ENCODE assay signal across 21 cellular contexts in genomic region chr6:46935687-46936086, GRCh38. TPM values are rescaled to one million over a fixed set of nuclear protein-coding genes. Genes with fewer than 3 reads are reported as not detected.
DNase-seq lines count a peak whose midpoint lies in the region; ATAC-seq, FAIRE-seq and TF ChIP-seq lines count a peak whose summit lies in the region.
"Had no signal": no experiment of that assay in that cellular context is flagged by ENCODE, and none has a peak within 500 bp of the region (broad histone marks: within the 10 kb centered on the region; RNA-seq: fewer than 3 reads in every experiment).

No MANE protein-coding gene starts in this region.

- peak overlapping the region; percentile 10 for H4K8ac ChIP-seq in mesenchymal stem cell (ENCODE audit: low read length)

- H4K91ac ChIP-seq in mesenchymal stem cell (ENCODE audit: low read length): no peak overlapping the region

- H3K9ac ChIP-seq in liver (ENCODE audit: low read depth in 1 of 2, low read length in 2 of 2) (no peak overlapping the region), HepG2 (ENCODE audit: insufficient read depth, low read depth, low read length) (no peak overlapping the region), mesenchymal stem cell (ENCODE audit: low read length) (no peak overlapping the region)
- H3K9ac ChIP-seq: GM23248 had no signal

- H3K9me3 ChIP-seq in liver (ENCODE audit: control insufficient read depth in 4 of 4, low read length in 3 of 4) (no peaks in the 10 kb centered on the region), HepG2 (ENCODE audit: low read length) (no peaks in the 10 kb centered on the region), right atrium auricular region (no peaks in the 10 kb centered on the region), mesenchymal stem cell (ENCODE audit: control insufficient read depth, low read length) (no peaks in the 10 kb centered on the region), A673 (ENCODE audit: low read depth, low read length, poor library complexity, severe bottlenecking) (no peaks in the 10 kb centered on the region)
- H3K9me3 ChIP-seq: A549, pancreas had no signal

- H3K18ac ChIP-seq in mesenchymal stem cell (ENCODE audit: low read depth in 1 of 2, low read length in 2 of 2): peak overlapping the region; percentile 63 to 85

- H3K4me1 ChIP-seq in liver (ENCODE audit: control insufficient read depth in 4 of 4, insufficient read depth in 4 of 4, low read length in 3 of 4) (no peaks in the 10 kb centered on the region), HepG2 (ENCODE audit: insufficient read depth, low read length) (no peaks in the 10 kb centered on the region), right atrium auricular region (peaks cover 0 to 18% of the 10 kb centered on the region in 2 donors), mesenchymal stem cell (ENCODE audit: control insufficient read depth, insufficient read depth, low read depth, low read length) (peaks cover 13% of the 10 kb centered on the region), A673 (ENCODE audit: insufficient read depth, low read length, poor library complexity, severe bottlenecking) (no peaks in the 10 kb centered on the region)

- H3K27ac ChIP-seq in liver (ENCODE audit: low read depth in 1 of 2, low read length in 2 of 2) (no peak overlapping the region), HepG2 (ENCODE audit: extremely low read length, insufficient read depth, low read length) (no peak overlapping the region), right atrium auricular region (peak overlapping the region; percentile 2 to 36), mesenchymal stem cell (ENCODE audit: low read length, poor library complexity, severe bottlenecking) (no peak overlapping the region), A673 (ENCODE audit: low read depth, low read length, poor library complexity, severe bottlenecking) (no peak overlapping the region)
- H3K27ac ChIP-seq: A549, C4-2B, coronary artery, GM23248, pancreas had no signal

- no peak for TF ChIP-seq POLR2A in HepG2 (IDR thresholded peaks at IDR 0.05; ENCODE audit: insufficient read depth in 1 of 2, low read depth in 2 of 2, low read length in 2 of 2)

- intact Hi-C loops in HepG2 (cut with micrococcal nuclease; ENCODE audit: unreplicated experiment): no loop called here
- intact Hi-C loops in A673 (cut with micrococcal nuclease; ENCODE audit: unreplicated experiment): no loop called here

- DNase-seq in HepG2 (ENCODE audit: low spot score) (no peak), right atrium auricular region (ENCODE audit: low spot score) (no peak), mesenchymal stem cell (peak; percentile 42), HuH-7.5 (ENCODE audit: low spot score) (no peak), NCI-H146 (lab: John Stamatoyannopoulos, UW) (no peak), A673 (ENCODE audit: low spot score) (no peak), GM13976 (ENCODE audit: low spot score) (no peak)
- DNase-seq: activated CD4-positive, alpha-beta T cell treated with anti-CD3 and anti-CD28 coated beads for 4 hours; activated CD8-positive, alpha-beta memory T cell treated with anti-CD3 and anti-CD28 coated beads, Interleukin-2, amount 50 U/mL, for 4 hours; activated gamma-delta T cell treated with Interleukin-2 at 50 U/mL for 16 hours; GM23248; NCI-H2107; pancreas; stimulated activated naive CD4-positive, alpha-beta T cell had no signal

- ATAC-seq in HepG2: no peak
- ATAC-seq: A549, K562, pancreas, SK-N-SH treated with all-trans-retinoic acid at 6 μM for 48 hours had no signal

- no peaks in the 10 kb centered on the region for H3K27me3 ChIP-seq in liver (ENCODE audit: control insufficient read depth in 4 of 4, insufficient read depth in 4 of 4, low read length in 3 of 4)
- peaks cover 3 to 32% of the 10 kb centered on the region in 2 experiments; a peak in 4 of 5 replicates for H3K27me3 ChIP-seq in HepG2 (ENCODE audit: control insufficient read depth in 1 of 2, insufficient read depth in 2 of 2, low read length in 2 of 2)
- H3K27me3 ChIP-seq in right atrium auricular region: no peaks in the 10 kb centered on the region
- peaks cover 0 to 16% of the 10 kb centered on the region in 2 experiments for H3K27me3 ChIP-seq in mesenchymal stem cell (ENCODE audit: control insufficient read depth in 1 of 2, insufficient read depth in 1 of 2, low read length in 2 of 2)
- peaks cover 21% of the 10 kb centered on the region for H3K27me3 ChIP-seq in A673 (replicated peaks; ENCODE audit: insufficient read depth, low read depth, low read length, poor library complexity)
- H3K27me3 ChIP-seq: pancreas had no signal

- no peak overlapping the region for H3K4me3 ChIP-seq in liver (ENCODE audit: low read depth in 1 of 3, low read length in 3 of 3)
- H3K4me3 ChIP-seq in HepG2 (replicated peaks in 1 of 3; ENCODE audit: insufficient read depth in 1 of 3, low read depth in 2 of 3, low read length in 3 of 3): no peak overlapping the region
- H3K4me3 ChIP-seq in right atrium auricular region: no peak overlapping the region
- H3K4me3 ChIP-seq in mesenchymal stem cell (ENCODE audit: insufficient read depth in 1 of 2, low read depth in 1 of 2, low read length in 2 of 2): no peak overlapping the region
- no peak overlapping the region for H3K4me3 ChIP-seq in A673 (ENCODE audit: low read depth, low read length, poor library complexity, severe bottlenecking)
- H3K4me3 ChIP-seq: A549, coronary artery, GM23248, K562, pancreas had no signal

- no peak for TF ChIP-seq EP300 in HepG2 (IDR thresholded peaks at IDR 0.05; ENCODE audit: low read depth in 2 of 2, low read length in 2 of 2)
- TF ChIP-seq EP300 in HepG2 (CRISPR knock-in tag; IDR thresholded peaks at IDR 0.05; ENCODE audit: borderline replicate concordance): no peak

- no peak for TF ChIP-seq CTCF in liver (IDR thresholded peaks at IDR 0.05; ENCODE audit: low read depth, low read length, missing input control)
- TF ChIP-seq CTCF in HepG2 (CRISPR knock-in tag; IDR thresholded peaks at IDR 0.05): no peak
- no peak for TF ChIP-seq CTCF in right atrium auricular region (IDR thresholded peaks at IDR 0.05)
- no peak for TF ChIP-seq CTCF in A673 (conservative IDR thresholded peaks at IDR 0.05; ENCODE audit: low read depth, low read length)
- no peak for TF ChIP-seq CTCF in GM13976 (IDR thresholded peaks at IDR 0.05; ENCODE audit: borderline replicate concordance, control extremely low read depth, extremely low read depth, insufficient read depth, missing control alignments)

- FAIRE-seq in HepG2 (lab: Jason Lieb, UNC): no peak
- FAIRE-seq: A549, K562, keratinocyte, pancreas had no signal

- H3K4me2 ChIP-seq in HepG2 (ENCODE audit: low read depth, low read length) (no peak overlapping the region), mesenchymal stem cell (ENCODE audit: low read length, poor library complexity, severe bottlenecking) (no peak overlapping the region)
- H3K4me2 ChIP-seq: A549 had no signal

- H2BK12ac ChIP-seq in mesenchymal stem cell (ENCODE audit: low read length in 2 of 2): peak overlapping the region in 1 of 2 experiments; percentile 80

- no peaks in the 10 kb centered on the region for H3K79me1 ChIP-seq in mesenchymal stem cell (replicated peaks; ENCODE audit: low read length, poor library complexity, severe bottlenecking)

- no peak overlapping the region for H3K4ac ChIP-seq in mesenchymal stem cell (ENCODE audit: low read depth in 1 of 2, low read length in 2 of 2)

- CTCF ChIA-PET in HepG2 (lab: Yijun Ruan, JAX; ENCODE audit: low intra/inter-chr PET ratio, low total read pairs) (no interaction called here), A673 (lab: Charles Lee) (no interaction called here)

- H4K20me1 ChIP-seq in HepG2 (ENCODE audit: insufficient read depth, low read length): no peaks in the 10 kb centered on the region

- H3K36me3 ChIP-seq in liver (ENCODE audit: control insufficient read depth in 4 of 4, insufficient read depth in 3 of 4, low read depth in 1 of 4, low read length in 3 of 4): no peaks in the 10 kb centered on the region
- H3K36me3 ChIP-seq in HepG2 (replicated peaks in 1 of 2; ENCODE audit: control insufficient read depth in 1 of 2, insufficient read depth in 2 of 2, low read length in 2 of 2): no peaks in the 10 kb centered on the region
- no peaks in the 10 kb centered on the region for H3K36me3 ChIP-seq in right atrium auricular region
- H3K36me3 ChIP-seq in mesenchymal stem cell (ENCODE audit: control insufficient read depth in 1 of 2, insufficient read depth in 2 of 2, low read depth in 1 of 2, low read length in 2 of 2): no peaks in the 10 kb centered on the region
- H3K36me3 ChIP-seq in A673 (ENCODE audit: insufficient read depth, low read length, poor library complexity, severe bottlenecking): no peaks in the 10 kb centered on the region
- H3K36me3 ChIP-seq: pancreas had no signal

- H3K14ac ChIP-seq in mesenchymal stem cell (ENCODE audit: low read length in 2 of 2): no peak overlapping the region

- no TSS peak for BruUV-seq in HepG2 (replicated peaks; lab: Mats Ljungman, UMichigan)
- no TSS peak for BruUV-seq in A673 (replicated peaks; lab: Mats Ljungman, UMichigan)

- in situ Hi-C loops in HepG2 (cut with HindIII; ENCODE audit: extremely low pct_ligation_motif_present, low pct_unique_long_range_greater_than_20kb): no loop called here
- in situ Hi-C loops in GM13976 (cut with MboI; ENCODE audit: low sequenced_read_pairs, unreplicated experiment): no loop called here

- no peak overlapping the region for H2BK120ac ChIP-seq in mesenchymal stem cell (ENCODE audit: low read depth, low read length)

- TF ChIP-seq RAD21 in liver (IDR thresholded peaks at IDR 0.05) (peak in 1 of 2 donors; percentile 6), HepG2 (CRISPR knock-in tag; IDR thresholded peaks at IDR 0.05) (no peak)

- H3K23ac ChIP-seq in mesenchymal stem cell (ENCODE audit: low read length in 2 of 2): no peak overlapping the region

- no peaks in the 10 kb centered on the region for H3K79me2 ChIP-seq in HepG2 (ENCODE audit: insufficient read depth, low read length)

- no peak overlapping the region for H2BK15ac ChIP-seq in mesenchymal stem cell (ENCODE audit: low read depth, poor library complexity, severe bottlenecking)

- H2AK5ac ChIP-seq in mesenchymal stem cell (ENCODE audit: low read length, severe bottlenecking): no peak overlapping the region

- no peak overlapping the region for H2BK5ac ChIP-seq in mesenchymal stem cell (ENCODE audit: low read depth, low read length, poor library complexity, severe bottlenecking)

- POLR2A ChIA-PET in HepG2 (lab: Yijun Ruan, JAX): no interaction called here
- POLR2A ChIA-PET in A673 (lab: Charles Lee; ENCODE audit: low non-redundant PET): no interaction called here

- 77% methylated on average over 6 of the region's 6 CpGs for WGBS in liver
- 26% methylated on average over 6 of the region's 6 CpGs for WGBS in HepG2 (ENCODE audit: low lambda C conversion rate)
- 23% methylated on average over 6 of the region's 6 CpGs for WGBS in mesenchymal stem cell

- H2AFZ ChIP-seq in HepG2 (ENCODE audit: low read length) (no peak overlapping the region), mesenchymal stem cell (ENCODE audit: low read depth, low read length) (no peak overlapping the region)
- H2AFZ ChIP-seq: GM23248 had no signal

RNA-seq across cellular contexts. Expression of gene ADGRF5, which starts 13.9 kb away (rescaled TPM):
- total RNA-seq in liver (10 to 100 TPM in 1 of 2 donors, 1 to 10 TPM in 1; 4.9 to 19.9 TPM), HepG2 (2016; rRNA removed; fragmentation: Illumina TruSeq; extraction: Trizol) (not detected in 2 replicates), right atrium auricular region (10 to 100 TPM; 38.4 to 59.4 TPM), A673 (2021) (0.31 and 0.34 TPM in 2 replicates)
- polyA plus RNA-seq in liver (1 to 10 TPM; 7.4 to 7.5 TPM), HepG2 (2011; rRNA removed) (not detected in 2 replicates)
- not detected in 2 replicates for total RNA-seq in HepG2 (2016; cell fraction: cytosol; rRNA removed; fragmentation: Illumina TruSeq; extraction: Trizol; ENCODE audit: low read depth)
- total RNA-seq in HepG2 (2016; cell fraction: insoluble cytoplasmic fraction; rRNA removed; fragmentation: Illumina TruSeq; extraction: Trizol): not detected in 2 replicates
- total RNA-seq in HepG2 (2016; cell fraction: membrane; rRNA removed; fragmentation: Illumina TruSeq; extraction: Trizol): not detected in 2 replicates
- not detected in 2 replicates for total RNA-seq in HepG2 (2016; cell fraction: nucleus; rRNA removed; fragmentation: Illumina TruSeq; extraction: Trizol)
- not detected in 2 replicates for polyA plus RNA-seq in HepG2 (2011; cell fraction: cytosol; rRNA removed)
- not detected in 2 replicates for polyA plus RNA-seq in HepG2 (2011; cell fraction: nucleus; rRNA removed)
- not detected in 2 replicates for polyA plus RNA-seq in HepG2 (2012)
- not detected in 2 replicates for polyA plus RNA-seq in HepG2 (2016; cell fraction: cytosol; fragmentation: Illumina TruSeq; extraction: Trizol; ENCODE audit: low read depth)
- polyA plus RNA-seq in HepG2 (2016; cell fraction: insoluble cytoplasmic fraction; fragmentation: Illumina TruSeq; extraction: Trizol; ENCODE audit: low read depth): not detected in 2 replicates
- polyA plus RNA-seq in HepG2 (2016; cell fraction: membrane; fragmentation: Illumina TruSeq; extraction: Trizol; ENCODE audit: low read depth): not detected in 2 replicates
- not detected in 2 replicates for polyA plus RNA-seq in HepG2 (2016; cell fraction: nucleus; fragmentation: Illumina TruSeq; extraction: Trizol; ENCODE audit: insufficient read depth, low read depth)
- polyA minus RNA-seq in HepG2 (2011; rRNA and poly(A)+ RNA removed; ENCODE audit: low replicate concordance): not detected in 2 replicates
- not detected in 2 replicates for polyA minus RNA-seq in HepG2 (2011; cell fraction: cytosol; rRNA and poly(A)+ RNA removed)
- not detected in 2 replicates for polyA minus RNA-seq in HepG2 (2011; cell fraction: nucleus; rRNA and poly(A)+ RNA removed)
- polyA plus RNA-seq in mesenchymal stem cell (2013, experiment 1 of 2): 0.52 TPM
- polyA plus RNA-seq in mesenchymal stem cell (2013, experiment 2 of 2): 0.58 TPM
- polyA plus RNA-seq: A549, K562, keratinocyte had no signal

Comparison
In these comparisons a context has a peak if more than half of its experiments do, and no peak if none do; other contexts are left out.
1. H3K27ac ChIP-seq: peak in right atrium auricular region (2 of 2); none in liver (0 of 2), HepG2 (single experiment), mesenchymal stem cell (single experiment) and A673 (single experiment).